ENCODE assay signal across 1 cellular context in genomic region chr20:3330046-3330741, GRCh38.
TF ChIP-seq lines count a peak whose summit lies in the region.

No MANE protein-coding gene starts in this region.

TF ChIP-seq in WTC11, 78 proteins besides CTCF, POLR2A, EP300 and RAD21 (continued from another document):
- TF ChIP-seq ZNF281 (CRISPR knock-in tag; IDR thresholded peaks at IDR 0.05) (no peak), MXD4 (CRISPR knock-in tag; IDR thresholded peaks at IDR 0.05; ENCODE audit: borderline replicate concordance) (no peak), USF2 (CRISPR knock-in tag; IDR thresholded peaks at IDR 0.05) (no peak), E2F5 (CRISPR knock-in tag; IDR thresholded peaks at IDR 0.05) (no peak), E2F4 (CRISPR knock-in tag; IDR thresholded peaks at IDR 0.05; ENCODE audit: borderline replicate concordance, low read depth) (no peak)
- TF ChIP-seq, protein P1, sequence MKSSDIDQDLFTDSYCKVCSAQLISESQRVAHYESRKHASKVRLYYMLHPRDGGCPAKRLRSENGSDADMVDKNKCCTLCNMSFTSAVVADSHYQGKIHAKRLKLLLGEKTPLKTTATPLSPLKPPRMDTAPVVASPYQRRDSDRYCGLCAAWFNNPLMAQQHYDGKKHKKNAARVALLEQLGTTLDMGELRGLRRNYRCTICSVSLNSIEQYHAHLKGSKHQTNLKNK (CRISPR knock-in tag; IDR thresholded peaks at IDR 0.05): no peak
